9 cellular contexts compared by ENCODE assay signal in the genomic region with DNA sequence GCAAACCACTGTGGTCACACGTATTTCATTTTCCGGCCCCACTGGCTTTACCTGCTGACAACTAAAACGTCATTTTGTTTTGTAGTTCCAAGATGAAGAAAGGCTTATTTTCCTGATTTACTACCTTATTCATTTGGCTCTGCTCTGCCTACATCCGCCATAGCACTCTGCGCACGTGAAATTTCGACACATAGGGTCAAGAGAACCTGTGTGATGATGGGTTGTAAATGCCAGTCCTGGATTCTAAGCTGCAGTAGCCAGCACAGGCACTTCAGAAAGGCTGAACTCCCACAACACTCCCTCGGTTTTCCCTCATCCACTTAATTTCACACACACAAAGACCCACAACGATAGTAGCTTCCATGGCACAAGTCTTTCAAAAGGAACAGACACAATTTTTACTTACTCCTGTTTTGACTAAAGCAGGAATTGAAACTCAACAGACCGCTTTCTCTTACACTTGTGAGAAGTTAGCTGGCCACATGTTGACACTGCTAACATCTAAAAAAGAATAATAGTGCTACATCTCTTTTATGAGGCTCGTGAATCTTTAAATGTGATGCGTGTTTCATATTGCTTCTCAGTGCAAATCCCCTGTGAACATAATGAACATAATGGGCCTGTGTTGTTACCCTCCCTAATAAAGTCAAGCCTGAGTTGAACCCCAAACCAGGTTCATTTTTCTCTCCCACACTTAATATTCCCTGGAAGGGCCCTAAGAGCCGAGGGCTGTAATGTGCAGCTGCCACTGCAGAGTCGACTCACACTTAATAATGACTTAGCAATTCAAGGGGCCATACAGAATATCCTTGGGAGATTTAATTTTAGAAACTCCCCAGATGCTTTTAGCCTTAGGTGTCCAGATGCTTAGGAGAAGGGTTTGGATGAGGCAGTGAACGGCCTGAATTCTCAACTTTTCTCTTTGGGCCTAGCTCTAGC. TPM values are rescaled to one million over a fixed set of nuclear protein-coding genes. Genes with fewer than 3 reads are reported as not detected.
DNase-seq lines count a peak whose midpoint lies in the region; TF ChIP-seq lines count a peak whose summit lies in the region.
"Had no signal": no experiment of that assay in that cellular context is flagged by ENCODE, and none has a peak within 500 bp of the region (broad histone marks: within the 10 kb centered on the region; RNA-seq: fewer than 3 reads in every experiment).

No MANE protein-coding gene starts in this region.

- H3K79me2 ChIP-seq in OCI-LY1 (ENCODE audit: insufficient read depth, low read length) (peaks cover 29% of the 10 kb centered on the region), fibroblast of lung (ENCODE audit: control insufficient read depth, insufficient read depth, low read length) (no peaks in the 10 kb centered on the region)

- no peaks in the 10 kb centered on the region for H4K20me1 ChIP-seq in OCI-LY1 (ENCODE audit: insufficient read depth, low read length)
- no peaks in the 10 kb centered on the region for H4K20me1 ChIP-seq in fibroblast of lung (ENCODE audit: control insufficient read depth, extremely low read depth, insufficient read depth, low read length)

- no peaks in the 10 kb centered on the region for H3K36me3 Mint-ChIP-seq in activated naive CD4-positive, alpha-beta T cell treated with anti-CD3 and anti-CD28 coated beads, Interleukin-2, amount 50 U/mL, for 24 hours

- H3K4me3 ChIP-seq in OCI-LY1 (ENCODE audit: low read depth, low read length, poor library complexity, severe bottlenecking), result no peak overlapping the region
- H3K4me3 ChIP-seq in fibroblast of lung (replicated peaks in 1 of 4; ENCODE audit: control extremely low read depth in 1 of 4, insufficient read depth in 1 of 4, low read depth in 3 of 4, low read length in 4 of 4), result no peak overlapping the region
- H3K4me3 ChIP-seq in tibial artery, result no peak overlapping the region

- H3K9me2 ChIP-seq in OCI-LY1 (ENCODE audit: low read depth, low read length), result no peaks in the 10 kb centered on the region

- peaks cover 70% of the 10 kb centered on the region for H3K4me1 Mint-ChIP-seq in activated naive CD4-positive, alpha-beta T cell treated with anti-CD3 and anti-CD28 coated beads, Interleukin-2, amount 50 U/mL, for 24 hours

- no peaks in the 10 kb centered on the region for H3K27me3 Mint-ChIP-seq in activated naive CD4-positive, alpha-beta T cell treated with anti-CD3 and anti-CD28 coated beads, Interleukin-2, amount 50 U/mL, for 24 hours

- peak overlapping the region; percentile 77 for H3K4me3 Mint-ChIP-seq in activated naive CD4-positive, alpha-beta T cell treated with anti-CD3 and anti-CD28 coated beads, Interleukin-2, amount 50 U/mL, for 24 hours

- H3K27ac Mint-ChIP-seq in activated naive CD4-positive, alpha-beta T cell treated with anti-CD3 and anti-CD28 coated beads, Interleukin-2, amount 50 U/mL, for 24 hours, result peak overlapping the region; percentile 100

- H3K27ac ChIP-seq in OCI-LY1 (ENCODE audit: low read depth, low read length, poor library complexity, severe bottlenecking) (peak overlapping the region; percentile 94), fibroblast of lung (ENCODE audit: insufficient read depth, low read length) (peak overlapping the region; percentile 12), tibial artery (peak overlapping the region; percentile 53 to 61)

- H3K9ac ChIP-seq in OCI-LY1 (ENCODE audit: low read length), result peak overlapping the region; percentile 79
- no peak overlapping the region for H3K9ac ChIP-seq in fibroblast of lung (ENCODE audit: insufficient read depth, low read length)

- H3K36me3 ChIP-seq in OCI-LY1 (ENCODE audit: insufficient read depth, low read length) (peaks cover 13% of the 10 kb centered on the region), fibroblast of lung (ENCODE audit: control insufficient read depth, insufficient read depth, low read length) (no peaks in the 10 kb centered on the region), tibial artery (no peaks in the 10 kb centered on the region)

- no peak for TF ChIP-seq CTCF in OCI-LY1 (IDR thresholded peaks at IDR 0.05; ENCODE audit: low read length)
- no peak for TF ChIP-seq CTCF in fibroblast of lung (conservative IDR thresholded peaks at IDR 0.05 in 1 of 2, IDR thresholded peaks at IDR 0.05 in 1 of 2; ENCODE audit: low read depth in 1 of 2, low read length in 2 of 2)
- TF ChIP-seq CTCF in tibial artery (IDR thresholded peaks at IDR 0.05), result no peak

- DNase-seq in activated naive CD4-positive, alpha-beta T cell treated with Interleukin-2 at 50 U/mL for 16 hours, result no peak
- DNase-seq in fibroblast of lung (ENCODE audit: low read depth in 2 of 2) (peak in 1 of 2 donors; percentile 77), tibial artery (no peak), NCI-H2081 (lab: John Stamatoyannopoulos, UW) (no peak), NCI-H146 treated with DMSO at 0.1 percent for 48 hours (lab: John Stamatoyannopoulos, UW; ENCODE audit: unreplicated experiment) (no peak)
- DNase-seq in stimulated activated CD4-positive, alpha-beta T cell treated with anti-CD3 and anti-CD28 coated beads, Interleukin-12 subunit alpha, Interleukin-12 subunit beta, amount 100 ng/mL, for 4 hours, result no peak
- DNase-seq: DMS153 had no signal

- H3K4me1 ChIP-seq in OCI-LY1 (ENCODE audit: insufficient read depth, low read length, severe bottlenecking) (peaks cover 62% of the 10 kb centered on the region), fibroblast of lung (ENCODE audit: control insufficient read depth, extremely low read depth, insufficient read depth, low read length) (peaks cover 14% of the 10 kb centered on the region), tibial artery (peaks cover 0 to 83% (median 32%) of the 10 kb centered on the region in 4 donors)

- no peaks in the 10 kb centered on the region for H3K9me3 ChIP-seq in OCI-LY1 (ENCODE audit: low read length)
- H3K9me3 ChIP-seq in fibroblast of lung (ENCODE audit: control insufficient read depth, insufficient read depth, low read depth, low read length), result no peaks in the 10 kb centered on the region
- no peaks in the 10 kb centered on the region for H3K9me3 ChIP-seq in tibial artery

- H3K4me2 ChIP-seq in OCI-LY1 (ENCODE audit: low read length) (peak overlapping the region; percentile 85), fibroblast of lung (ENCODE audit: extremely low read depth, insufficient read depth, low read length) (no peak overlapping the region)

- intact Hi-C loops in tibial artery (cut with DNase I; ENCODE audit: low total_unique reads), result no loop called here

- no peaks in the 10 kb centered on the region for H3K9me3 Mint-ChIP-seq in activated naive CD4-positive, alpha-beta T cell treated with anti-CD3 and anti-CD28 coated beads, Interleukin-2, amount 50 U/mL, for 24 hours

- H3F3A ChIP-seq in OCI-LY1 (ENCODE audit: insufficient read depth, low read length), result no peaks in the 10 kb centered on the region; the same call in 1 of the 2 replicates

- H3K27me3 ChIP-seq in OCI-LY1 (ENCODE audit: insufficient read depth, low read length), result no peaks in the 10 kb centered on the region
- H3K27me3 ChIP-seq in fibroblast of lung (ENCODE audit: control insufficient read depth, insufficient read depth, low read length), result no peaks in the 10 kb centered on the region
- no peaks in the 10 kb centered on the region for H3K27me3 ChIP-seq in tibial artery

- H2AFZ ChIP-seq in OCI-LY1 (ENCODE audit: low read length) (no peak overlapping the region), fibroblast of lung (ENCODE audit: low read length) (no peak overlapping the region)

RNA-seq across cellular contexts. Expression of gene RUNX1, which starts 1.5 kb away (rescaled TPM):
- 21.6 and 41.6 TPM in 2 replicates for total RNA-seq in fibroblast of lung
- polyA plus RNA-seq in fibroblast of lung, result 23.1 and 29.6 TPM in 2 replicates
- polyA plus RNA-seq in fibroblast of lung (2012), result 25.3 and 25.6 TPM in 2 replicates
- polyA minus RNA-seq in fibroblast of lung (ENCODE audit: low replicate concordance), result 45.0 and 57.1 TPM in 2 replicates

Comparison
In these comparisons a context has a peak if more than half of its experiments do, and no peak if none do; other contexts are left out.
1. H3K27ac ChIP-seq: peak in every context shown above with its lines; median percentile 94 in OCI-LY1; 57 in tibial artery; 12 in fibroblast of lung.